In genomic region chr3:193693774-193694173, GRCh38 we compare ENCODE assay signal across 14 cellular contexts.
A peak's percentile ranks its signal among the peaks of the same experiment; 100 is the strongest.
DNase-seq lines count a peak whose midpoint lies in the region; ATAC-seq and TF ChIP-seq lines count a peak whose summit lies in the region.
"Had no signal": no experiment of that assay in that cellular context is flagged by ENCODE, and none has a peak within 500 bp of the region (broad histone marks: within the 10 kb centered on the region; RNA-seq: fewer than 3 reads in every experiment).

No MANE protein-coding gene starts in this region.

- POLR2A ChIA-PET in PC-3 (lab: Charles Lee; ENCODE audit: unreplicated experiment): no interaction called here

- intact Hi-C loops in PC-3 (cut with micrococcal nuclease): no loop called here
- intact Hi-C loops in CD14-positive monocyte (cut with micrococcal nuclease): no loop called here

- no peaks in the 10 kb centered on the region for H3K27me3 Mint-ChIP-seq in CD14-positive monocyte (ENCODE audit: low read depth in 3 of 3)
- H3K27me3 Mint-ChIP-seq: activated CD8-positive, alpha-beta T cell treated with anti-CD3 and anti-CD28 coated beads for 36 hours had no signal

- H3K9me3 Mint-ChIP-seq in CD14-positive monocyte: no peaks in the 10 kb centered on the region
- H3K9me3 Mint-ChIP-seq: activated CD8-positive, alpha-beta T cell treated with anti-CD3 and anti-CD28 coated beads for 36 hours; nephron had no signal

- peak; percentile 80 for ATAC-seq in GM18511 (IDR thresholded peaks at IDR 0.05; ENCODE audit: unreplicated experiment)
- peak; percentile 76 for ATAC-seq in HG02981 (IDR thresholded peaks at IDR 0.05; ENCODE audit: unreplicated experiment)
- no peak for ATAC-seq in PC-3
- ATAC-seq: activated CD8-positive, alpha-beta T cell treated with anti-CD3 and anti-CD28 coated beads for 36 hours; stimulated activated naive CD8-positive, alpha-beta T cell treated with anti-CD3 and anti-CD28 coated beads, Interleukin-15, Interleukin-2, amounts not matched to agents 100 U/mL and 50 U/mL, for 24 hours had no signal

- no peak overlapping the region for H3K4me2 ChIP-seq in PC-3 (ENCODE audit: low read length)

- peaks cover 14 to 17% of the 10 kb centered on the region in 2 experiments for H3K4me1 ChIP-seq in neutrophil (ENCODE audit: control insufficient read depth in 1 of 2, insufficient read depth in 1 of 2, low read depth in 1 of 2, low read length in 1 of 2)
- no peaks in the 10 kb centered on the region for H3K4me1 ChIP-seq in PC-3 (ENCODE audit: insufficient read depth, low read length)
- H3K4me1 ChIP-seq: sigmoid colon had no signal

- H3K79me2 ChIP-seq in PC-3 (ENCODE audit: low read length): no peaks in the 10 kb centered on the region

- no peaks in the 10 kb centered on the region for H3K9me2 ChIP-seq in PC-3 (replicated peaks; ENCODE audit: low read length)

- H3K27me3 ChIP-seq in neutrophil (no peaks in the 10 kb centered on the region), PC-3 (ENCODE audit: low read length) (no peaks in the 10 kb centered on the region)
- H3K27me3 ChIP-seq: MG63, sigmoid colon had no signal

- H2AFZ ChIP-seq in PC-3 (ENCODE audit: low read length): no peak overlapping the region

- peaks cover 40 to 52% of the 10 kb centered on the region in 2 donors for H3K36me3 Mint-ChIP-seq in CD14-positive monocyte

- no peaks in the 10 kb centered on the region for H3K9me3 ChIP-seq in neutrophil
- H3K9me3 ChIP-seq in PC-3 (ENCODE audit: low read length): no peaks in the 10 kb centered on the region
- H3K9me3 ChIP-seq: MG63, sigmoid colon had no signal

- H3K4me3 ChIP-seq in neutrophil (ENCODE audit: low read depth in 1 of 2, low read length in 1 of 2): peak overlapping the region; percentile 50 to 52
- no peak overlapping the region for H3K4me3 ChIP-seq in PC-3 (ENCODE audit: low read length)
- H3K4me3 ChIP-seq: MG63, sigmoid colon had no signal

- H3K27ac ChIP-seq in neutrophil: peak overlapping the region; percentile 78
- H3K27ac ChIP-seq in PC-3 (ENCODE audit: low read length): no peak overlapping the region
- H3K27ac ChIP-seq: sigmoid colon had no signal

- no peaks in the 10 kb centered on the region for H3K36me3 ChIP-seq in neutrophil
- H3K36me3 ChIP-seq in PC-3 (ENCODE audit: low read depth, low read length): peaks cover 27% of the 10 kb centered on the region

- DNase-seq in NOMO-1 treated with DMSO at 0.1 percent for 48 hours (lab: John Stamatoyannopoulos, UW; ENCODE audit: unreplicated experiment): peak; percentile 67
- no peak for DNase-seq in PC-3
- DNase-seq in occipital lobe (lab: John Stamatoyannopoulos, UW): no peak
- no peak for DNase-seq in CD14-positive monocyte (ENCODE audit: low spot score)
- DNase-seq in NCI-H2171 treated with DMSO at 0.1 percent for 48 hours (lab: John Stamatoyannopoulos, UW): no peak
- DNase-seq: activated CD8-positive, alpha-beta T cell treated with anti-CD3 and anti-CD28 coated beads for 36 hours; MG63; NCI-H226; sigmoid colon; stimulated activated naive CD8-positive, alpha-beta T cell treated with anti-CD3 and anti-CD28 coated beads, Interleukin-15, Interleukin-2, amounts not matched to agents 100 U/mL and 50 U/mL, for 24 hours had no signal

- no peak for TF ChIP-seq CTCF in neutrophil (IDR thresholded peaks at IDR 0.05)
- no peak for TF ChIP-seq CTCF in PC-3 (conservative IDR thresholded peaks at IDR 0.05; ENCODE audit: low read depth, low read length)
- no peak for TF ChIP-seq CTCF in CD14-positive monocyte (IDR thresholded peaks at IDR 0.05)

- H3K4me1 Mint-ChIP-seq in CD14-positive monocyte: peaks cover 6% of the 10 kb centered on the region
- H3K4me1 Mint-ChIP-seq: nephron had no signal

- CTCF ChIA-PET in PC-3 (lab: Charles Lee): no interaction called here

- peak overlapping the region in 1 of 7 donors; percentile 65 for H3K27ac Mint-ChIP-seq in CD14-positive monocyte
- H3K27ac Mint-ChIP-seq: activated CD8-positive, alpha-beta T cell treated with anti-CD3 and anti-CD28 coated beads for 36 hours; nephron had no signal

- H3F3A ChIP-seq in PC-3 (ENCODE audit: low read length, unreplicated experiment): no peaks in the 10 kb centered on the region

- H3K4me3 Mint-ChIP-seq in CD14-positive monocyte: no peak overlapping the region
- H3K4me3 Mint-ChIP-seq: activated CD8-positive, alpha-beta T cell treated with anti-CD3 and anti-CD28 coated beads for 36 hours; nephron had no signal

- no peaks in the 10 kb centered on the region for H4K20me1 ChIP-seq in PC-3 (ENCODE audit: low read length)

- no peak overlapping the region for H3K9ac ChIP-seq in PC-3 (ENCODE audit: low read length)

- no TSS peak for BruUV-seq in PC-3 (replicated peaks; lab: Mats Ljungman, UMichigan)
